9 cellular contexts compared by ENCODE assay signal in genomic region chr11:705646-706438, GRCh38. TPM values are rescaled to one million over a fixed set of nuclear protein-coding genes. Genes with fewer than 3 reads are reported as not detected.
DNase-seq lines count a peak whose midpoint lies in the region; ATAC-seq, FAIRE-seq and TF ChIP-seq lines count a peak whose summit lies in the region.
"Had no signal": no experiment of that assay in that cellular context is flagged by ENCODE, and none has a peak within 500 bp of the region (broad histone marks: within the 10 kb centered on the region; RNA-seq: fewer than 3 reads in every experiment).

Gene EPS8L2, plus strand, starts transcription at chr11:706231. Its CDS starts 3,177 bp downstream, at chr11:709408.

- no peaks in the 10 kb centered on the region; a peak in 1 of 4 replicates for H3K27me3 ChIP-seq in GM12878 (replicated peaks in 1 of 2; ENCODE audit: control insufficient read depth in 2 of 2, insufficient read depth in 2 of 2, low read length in 1 of 2)
- H3K27me3 ChIP-seq in layer of hippocampus (ENCODE audit: control insufficient read depth, insufficient read depth, low read length): no peaks in the 10 kb centered on the region
- H3K27me3 ChIP-seq in testis: no peaks in the 10 kb centered on the region

- peak within 1 kb of the TSS; percentile 32 for H3K4me3 Mint-ChIP-seq in activated CD4-positive, alpha-beta T cell treated with anti-CD3 and anti-CD28 coated beads, Interleukin-2, amount 10 ng/mL, durations not matched to agents 24 days and 14 days

- H3K27me3 Mint-ChIP-seq in activated CD4-positive, alpha-beta T cell treated with anti-CD3 and anti-CD28 coated beads, Interleukin-2, amount 10 ng/mL, durations not matched to agents 24 days and 14 days: peaks cover 17% of the 10 kb centered on the region

- intact Hi-C loops in activated CD4-positive, alpha-beta T cell treated with anti-CD3 and anti-CD28 coated beads, Interleukin-2, amount 10 ng/mL, durations not matched to agents 24 days and 14 days (cut with micrococcal nuclease): no loop called here
- intact Hi-C loops in GM12878 (cut with micrococcal nuclease; ENCODE audit: unreplicated experiment): no loop called here
- intact Hi-C loops in testis (cut with DNase I; ENCODE audit: low total_unique reads): no loop called here

- no peaks in the 10 kb centered on the region for H3K79me2 ChIP-seq in GM12878 (ENCODE audit: control insufficient read depth, insufficient read depth, low read length)

- BruUV-seq in GM12878 (replicated peaks; lab: Mats Ljungman, UMichigan): no TSS peak

- no peak; the same call in 1 of the 2 replicates for TF ChIP-seq POLR2A in GM12878 (IDR thresholded peaks at IDR 0.05; ENCODE audit: low read depth, low read length)
- TF ChIP-seq POLR2A in testis (IDR thresholded peaks at IDR 0.05): no peak

- H3K36me3 ChIP-seq in GM12878 (ENCODE audit: control insufficient read depth in 2 of 2, insufficient read depth in 2 of 2, low read length in 1 of 2) (peaks cover 0 to 5% of the 10 kb centered on the region in 2 experiments; a peak in 2 of 4 replicates), testis (ENCODE audit: low read depth, missing control alignments) (no peaks in the 10 kb centered on the region)

- no peaks in the 10 kb centered on the region for H3K9me3 Mint-ChIP-seq in activated CD4-positive, alpha-beta T cell treated with anti-CD3 and anti-CD28 coated beads, Interleukin-2, amount 10 ng/mL, durations not matched to agents 24 days and 14 days

- no peaks in the 10 kb centered on the region for H3K36me3 Mint-ChIP-seq in activated CD4-positive, alpha-beta T cell treated with anti-CD3 and anti-CD28 coated beads, Interleukin-2, amount 10 ng/mL, durations not matched to agents 24 days and 14 days (ENCODE audit: low read depth)

- no peak within 1 kb of the TSS for H3K27ac ChIP-seq in GM12878 (ENCODE audit: control insufficient read depth, insufficient read depth)
- H3K27ac ChIP-seq in layer of hippocampus (ENCODE audit: low read depth, low read length): peak within 1 kb of the TSS; percentile 52
- peak within 1 kb of the TSS; percentile 65 to 82 for H3K27ac ChIP-seq in testis

- no peaks in the 10 kb centered on the region for H4K20me1 ChIP-seq in GM12878 (ENCODE audit: control insufficient read depth, insufficient read depth)

- RAD21 ChIA-PET in GM12878 (lab: Charles Lee; ENCODE audit: unreplicated experiment): interaction anchor here (2.0 kb wide), 1 partner anchor 16 kb away, joined by 6 read pairs; no protein-coding TSS in a partner anchor

- POLR2A ChIA-PET in GM12878 (lab: Charles Lee): interaction anchor here (0.6 kb wide), 1 partner anchor 14 kb away, joined by 3 read pairs; no protein-coding TSS in a partner anchor

- FAIRE-seq in GM12878 (lab: Jason Lieb, UNC): no peak
- FAIRE-seq: G401.6 had no signal

- H3K4me1 Mint-ChIP-seq in activated CD4-positive, alpha-beta T cell treated with anti-CD3 and anti-CD28 coated beads, Interleukin-2, amount 10 ng/mL, durations not matched to agents 24 days and 14 days: peaks cover 2% of the 10 kb centered on the region

- H3K4me1 ChIP-seq in GM12878 (ENCODE audit: control insufficient read depth, insufficient read depth, low read length) (no peaks in the 10 kb centered on the region), testis (peaks cover 49% of the 10 kb centered on the region)

- ATAC-seq in GM12878: peak; percentile 14
- no peak for ATAC-seq in HG03097 (IDR thresholded peaks at IDR 0.05; ENCODE audit: low FRiP score, unreplicated experiment)

- SMC1A ChIA-PET in GM12878 (lab: Charles Lee; ENCODE audit: uncharacterized antibody, unreplicated experiment): no interaction called here

- peak within 1 kb of the TSS; percentile 22; the same call in 1 of the 2 replicates for H3K4me2 ChIP-seq in GM12878 (ENCODE audit: control insufficient read depth, insufficient read depth)

- no peak within 1 kb of the TSS for H3K27ac Mint-ChIP-seq in activated CD4-positive, alpha-beta T cell treated with anti-CD3 and anti-CD28 coated beads, Interleukin-2, amount 10 ng/mL, durations not matched to agents 24 days and 14 days

- H3K9ac ChIP-seq in GM12878 (ENCODE audit: control insufficient read depth, insufficient read depth, low read length): peak within 1 kb of the TSS; percentile 2; the same call in 1 of the 2 replicates

- H3K9me3 ChIP-seq in GM12878 (replicated peaks; ENCODE audit: control insufficient read depth, insufficient read depth, low read length) (no peaks in the 10 kb centered on the region), testis (no peaks in the 10 kb centered on the region)

- H3K4me3 ChIP-seq in GM12878 (no peak within 1 kb of the TSS), testis (peak within 1 kb of the TSS; percentile 42 to 55)

- TF ChIP-seq EP300 in GM12878 (IDR thresholded peaks at IDR 0.05; ENCODE audit: borderline replicate concordance in 1 of 2, control insufficient read depth in 1 of 2, low read depth in 2 of 2, low read length in 2 of 2): no peak

- DNase-seq in activated CD4-positive, alpha-beta T cell treated with anti-CD3 and anti-CD28 coated beads, Interleukin-2, amount 10 ng/mL, durations not matched to agents 24 days and 14 days: no peak
- DNase-seq in activated CD4-positive, alpha-beta T cell treated with anti-CD3 and anti-CD28 coated beads for 1 hour: no peak
- no peak for DNase-seq in GM12878 (ENCODE audit: low read depth, low spot score)
- no peak for DNase-seq in testis
- DNase-seq in NCI-H128 (lab: John Stamatoyannopoulos, UW; ENCODE audit: unreplicated experiment): no peak
- no peak for DNase-seq in NCI-H2227 (lab: John Stamatoyannopoulos, UW; ENCODE audit: unreplicated experiment)

- TF ChIP-seq CTCF in GM12878 (IDR thresholded peaks at IDR 0.05 in 2 of 3, conservative IDR thresholded peaks at IDR 0.05 in 1 of 3; ENCODE audit: control insufficient read depth in 2 of 3, extremely low read depth in 1 of 3, insufficient read depth in 1 of 3, low read depth in 3 of 3, low read length in 3 of 3): no peak
- no peak for TF ChIP-seq CTCF in testis (IDR thresholded peaks at IDR 0.05)

- CTCF ChIA-PET in GM12878 (lab: Yijun Ruan, JAX): no interaction called here

- H2AFZ ChIP-seq in GM12878 (ENCODE audit: control insufficient read depth, low read depth, low read length): no peak within 1 kb of the TSS

- in situ Hi-C loops in GM12878 (cut with MboI): no loop called here

- TF ChIP-seq RAD21 in GM12878 (IDR thresholded peaks at IDR 0.05; ENCODE audit: insufficient read depth, low read depth, low read length): no peak

- WGBS in GM12878 (ENCODE audit: insufficient coverage, insufficient replicate concordance, low lambda C conversion rate, missing lambda C conversion rate): 23% methylated on average over 48 of the region's 90 CpGs
- 10 to 60% methylated on average over 3 to 54 of the region's 90 CpGs for WGBS in testis, 2 donors

TF ChIP-seq in GM12878, 131 proteins besides CTCF, POLR2A, EP300 and RAD21:
- TF ChIP-seq E2F4 (IDR thresholded peaks at IDR 0.05; ENCODE audit: low read depth, low read length) (no peak), ESRRA (IDR thresholded peaks at IDR 0.05; ENCODE audit: low read length) (no peak), BCL11A (IDR thresholded peaks at IDR 0.05; ENCODE audit: low read depth, low read length) (no peak), SIN3A (IDR thresholded peaks at IDR 0.05; ENCODE audit: low read depth, low read length) (no peak), SUZ12 (IDR thresholded peaks at IDR 0.05; ENCODE audit: unreplicated experiment) (peak; percentile 62), EGR1 (IDR thresholded peaks at IDR 0.05; ENCODE audit: borderline replicate concordance in 1 of 2, low read depth in 2 of 2, low read length in 2 of 2) (peak in 1 of 2 experiments; percentile 64; a peak in 1 of 3 replicates)

RNA-seq across cellular contexts. Expression of gene EPS8L2, which starts in this region (rescaled TPM):
- 15.3 and 19.8 TPM in 2 replicates for total RNA-seq in activated CD4-positive, alpha-beta T cell treated with anti-CD3 and anti-CD28 coated beads, Interleukin-2, amount 10 ng/mL, durations not matched to agents 24 days and 14 days
- total RNA-seq in GM12878 (2013; cell fraction: nucleolus; rRNA removed): 4.4 and 8.1 TPM in 2 replicates
- total RNA-seq in GM12878 (2014; rRNA removed): 11.5 and 12.5 TPM in 2 replicates
- total RNA-seq in GM12878 (2014; rRNA removed; fragmentation: Illumina TruSeq; extraction: Trizol): 3.1 and 5.1 TPM in 2 replicates
- 10.8 and 13.4 TPM in 2 replicates for total RNA-seq in GM12878 (2021)
- 4.7 TPM for polyA plus RNA-seq in GM12878 (2011; ENCODE audit: low read depth)
- polyA plus RNA-seq in GM12878 (2011; rRNA removed): 4.4 and 7.7 TPM in 2 replicates
- 7.5 and 14.4 TPM in 2 replicates for polyA plus RNA-seq in GM12878 (2011; cell fraction: cytosol; rRNA removed)
- polyA plus RNA-seq in GM12878 (2011; cell fraction: nucleus; rRNA removed): 44.2 and 44.3 TPM in 2 replicates
- polyA plus RNA-seq in GM12878 (2012): 22.8 and 23.5 TPM in 2 replicates
- polyA plus RNA-seq in GM12878 (2014; fragmentation: Illumina TruSeq; extraction: Trizol): 2.9 and 4.0 TPM in 2 replicates
- polyA plus RNA-seq in GM12878 (2014; fragmentation: Nextera tagmentation; extraction: Ambion mirVana): 1 to 10 TPM in 1 of 2 experiments, under 1 TPM in 1; 0.76 to 2.9 TPM
- polyA plus RNA-seq in GM12878 (2014; rRNA removed): 11.8 and 15.3 TPM in 2 replicates
- 10 to 100 TPM; 13.9 to 20.0 TPM for polyA plus RNA-seq in GM12878 (2016; fragmentation: Nextera tagmentation; extraction: Ambion mirVana)
- 3.7 and 4.7 TPM in 2 replicates for polyA minus RNA-seq in GM12878 (2011; rRNA and poly(A)+ RNA removed)
- polyA minus RNA-seq in GM12878 (2011; cell fraction: cytosol; rRNA and poly(A)+ RNA removed): 4.4 and 4.8 TPM in 2 replicates
- polyA minus RNA-seq in GM12878 (2011; cell fraction: nucleus; rRNA and poly(A)+ RNA removed): 5.4 and 5.7 TPM in 2 replicates
- 10 to 100 TPM; 27.3 to 29.1 TPM for total RNA-seq in testis
- polyA plus RNA-seq in testis (ENCODE audit: insufficient read depth, low read depth, low replicate concordance): 14.3 TPM
